ENCODE assay signal across 8 cellular contexts in the genomic region with DNA sequence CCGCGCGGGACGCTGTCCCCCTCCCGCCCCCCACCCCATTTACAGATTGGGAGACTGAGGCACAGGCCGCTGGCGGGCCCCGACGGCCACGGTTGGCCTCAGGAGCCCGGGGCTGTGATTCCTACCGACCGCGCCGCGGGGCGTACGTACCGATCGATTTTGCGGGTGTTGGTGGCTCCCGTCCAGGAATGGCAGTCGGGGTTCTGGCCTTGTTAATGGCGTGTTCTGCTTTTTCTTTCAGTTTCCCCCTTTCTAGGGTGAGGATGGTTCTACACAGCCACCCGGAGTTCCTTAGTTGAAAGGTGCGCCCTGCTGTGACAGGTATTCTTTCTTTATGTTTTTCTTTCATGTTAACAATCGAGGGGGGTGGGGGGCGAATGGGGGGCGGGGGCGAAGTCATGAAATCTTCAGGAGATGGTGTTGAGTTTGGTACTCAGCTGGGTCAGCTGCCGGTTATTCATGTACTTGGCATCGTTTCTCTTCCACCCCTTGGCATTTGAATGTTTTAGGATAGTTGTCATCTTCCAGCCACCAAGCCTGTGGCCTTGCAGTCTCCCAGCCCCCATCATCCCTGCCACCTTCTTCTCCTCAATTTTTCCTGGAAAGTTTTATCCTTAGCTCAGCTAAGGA. TPM values are rescaled to one million over a fixed set of nuclear protein-coding genes. Genes with fewer than 3 reads are reported as not detected.
DNase-seq lines count a peak whose midpoint lies in the region; FAIRE-seq and TF ChIP-seq lines count a peak whose summit lies in the region.

No MANE protein-coding gene starts in this region.

- H3K9me3 ChIP-seq in SK-N-MC (ENCODE audit: low read depth, low read length) (no peaks in the 10 kb centered on the region), iPS-15b (ENCODE audit: control insufficient read depth, insufficient read depth, low read length) (no peaks in the 10 kb centered on the region), skeletal muscle satellite cell (replicated peaks; ENCODE audit: low read length) (no peaks in the 10 kb centered on the region)

- TF ChIP-seq CTCF in astrocyte of the spinal cord (IDR thresholded peaks at IDR 0.05; ENCODE audit: low read depth, low read length) (no peak), D721Med (IDR thresholded peaks at IDR 0.05; ENCODE audit: insufficient read depth, missing control alignments) (no peak)

- peaks cover 21% of the 10 kb centered on the region for H3K79me2 ChIP-seq in ACC112 (ENCODE audit: control insufficient read depth, insufficient read depth, low read length, unreplicated experiment)

- FAIRE-seq in GM19239 (lab: Jason Lieb, UNC) (peak; percentile 78), D721Med (lab: Jason Lieb, UNC) (no peak)

- in situ Hi-C loops in astrocyte of the spinal cord (cut with HindIII; ENCODE audit: low sequenced_read_pairs): no loop called here

- H3K27me3 ChIP-seq in ACC112 (ENCODE audit: insufficient read depth, low read length) (no peaks in the 10 kb centered on the region), iPS-15b (ENCODE audit: control insufficient read depth, insufficient read depth, low read length) (no peaks in the 10 kb centered on the region), skeletal muscle satellite cell (ENCODE audit: control insufficient read depth, insufficient read depth, low read length) (no peaks in the 10 kb centered on the region)

- DNase-seq in GM19239 (ENCODE audit: insufficient read length, low spot score) (peak; percentile 33), SK-N-MC (ENCODE audit: low read depth, low spot score) (no peak), astrocyte of the spinal cord (ENCODE audit: low read depth, low spot score) (no peak), D721Med (ENCODE audit: insufficient read length, low spot score) (no peak), NCI-H510A (lab: John Stamatoyannopoulos, UW) (no peak)

- H3K4me3 ChIP-seq in ACC112 (ENCODE audit: low read depth, low read length) (peak overlapping the region; percentile 95), SK-N-MC (peak overlapping the region; percentile 73), astrocyte of the spinal cord (ENCODE audit: low read depth, low read length) (peak overlapping the region; percentile 79), iPS-15b (ENCODE audit: low read depth, low read length) (peak overlapping the region; percentile 55), skeletal muscle satellite cell (ENCODE audit: low read length) (peak overlapping the region; percentile 88)

- H3K9ac ChIP-seq in SK-N-MC (ENCODE audit: insufficient read length) (peak overlapping the region; percentile 29), iPS-15b (ENCODE audit: low read depth, low read length) (no peak overlapping the region), skeletal muscle satellite cell (ENCODE audit: low read depth, low read length) (peak overlapping the region; percentile 95)

- H3K36me3 ChIP-seq in ACC112 (ENCODE audit: insufficient read depth, low read length): no peaks in the 10 kb centered on the region; the same call in 1 of the 2 replicates
- H3K36me3 ChIP-seq in SK-N-MC (ENCODE audit: insufficient read depth, low read length): no peaks in the 10 kb centered on the region
- H3K36me3 ChIP-seq in iPS-15b (ENCODE audit: control insufficient read depth, insufficient read depth, low read length): no peaks in the 10 kb centered on the region
- H3K36me3 ChIP-seq in skeletal muscle satellite cell (ENCODE audit: insufficient read depth, low read length): peaks cover 4% of the 10 kb centered on the region

- H3K4me2 ChIP-seq in skeletal muscle satellite cell (ENCODE audit: low read length): peak overlapping the region; percentile 91

- peak overlapping the region; percentile 98 for H2AFZ ChIP-seq in ACC112 (ENCODE audit: low read length, unreplicated experiment)

- H3K4me1 ChIP-seq in ACC112 (ENCODE audit: control insufficient read depth, insufficient read depth, low read length, unreplicated experiment) (peaks cover 35% of the 10 kb centered on the region), iPS-15b (ENCODE audit: control insufficient read depth, insufficient read depth, low read length) (peaks cover 19% of the 10 kb centered on the region), skeletal muscle satellite cell (ENCODE audit: control insufficient read depth, insufficient read depth, low read length) (peaks cover 35% of the 10 kb centered on the region)

- H3K27ac ChIP-seq in ACC112 (ENCODE audit: low read depth, low read length) (peak overlapping the region; percentile 88), SK-N-MC (no peak overlapping the region)

RNA-seq across cellular contexts. Expression of a gene that starts 0.8 kb away (rescaled TPM):
- 30.8 and 40.6 TPM in 2 replicates for total RNA-seq in skeletal muscle satellite cell (2012; rRNA removed)

RNA-seq across cellular contexts. Expression of a gene that starts 49.2 kb away (rescaled TPM):
- total RNA-seq in skeletal muscle satellite cell (2012; rRNA removed): under 0.01 and 0.22 TPM in 2 replicates
